Comparison of ENCODE assay signal across 22 cellular contexts in genomic region chr9:113646946-113647914, GRCh38.
DNase-seq lines count a peak whose midpoint lies in the region; ATAC-seq and TF ChIP-seq lines count a peak whose summit lies in the region.
"Had no signal": no experiment of that assay in that cellular context is flagged by ENCODE, and none has a peak within 500 bp of the region (broad histone marks: within the 10 kb centered on the region; RNA-seq: fewer than 3 reads in every experiment).

No MANE protein-coding gene starts in this region.

- H3K9me3 ChIP-seq in hepatocyte (ENCODE audit: low read depth), result no peaks in the 10 kb centered on the region
- H3K9me3 ChIP-seq: breast epithelium, thyroid gland had no signal

- H3K4me3 ChIP-seq in AG10803 (ENCODE audit: low read length) (no peak overlapping the region), hepatocyte (no peak overlapping the region)
- H3K4me3 ChIP-seq: breast epithelium, coronary artery, thyroid gland had no signal

- DNase-seq in AG10803 (ENCODE audit: low read depth), result peak; percentile 37
- peak; percentile 52 for DNase-seq in NCI-H2029 (lab: John Stamatoyannopoulos, UW)
- DNase-seq in hepatocyte (ENCODE audit: low spot score), result no peak
- peak; percentile 27 for DNase-seq in sciatic nerve (ENCODE audit: low spot score)
- no peak for DNase-seq in putamen (ENCODE audit: low spot score)
- DNase-seq: ACHN; activated CD4-positive, alpha-beta T cell treated with anti-CD3 and anti-CD28 coated beads for 4 hours; amygdala; C1 segment of cervical spinal cord; COR-L47; NCI-H1092 treated with DMSO at 0.1 percent for 48 hours; NCI-H187 treated with DMSO at 0.1 percent for 48 hours; NCI-H2227 treated with DMSO at 0.1 percent for 48 hours; NCI-H526 treated with DMSO at 0.1 percent for 48 hours; nephron progenitor cell; SHP77; stimulated activated naive CD8-positive, alpha-beta T cell treated with anti-CD3 and anti-CD28 coated beads, Interleukin-15, amount 100 ng/mL, for 72 hours; thyroid gland had no signal

- TF ChIP-seq CTCF in AG10803 (conservative IDR thresholded peaks at IDR 0.05; ENCODE audit: low read length), result no peak
- no peak for TF ChIP-seq CTCF in hepatocyte (IDR thresholded peaks at IDR 0.05; ENCODE audit: poor library complexity)

- H3K4me2 ChIP-seq in hepatocyte, result no peak overlapping the region

- no peaks in the 10 kb centered on the region for H4K20me1 ChIP-seq in hepatocyte (ENCODE audit: insufficient read depth, poor library complexity, severe bottlenecking)

- peak overlapping the region; percentile 64 for H3K27ac ChIP-seq in hepatocyte
- H3K27ac ChIP-seq: coronary artery, thyroid gland had no signal

- no peaks in the 10 kb centered on the region for H3K36me3 ChIP-seq in hepatocyte (replicated peaks; ENCODE audit: insufficient read depth, low read depth)
- H3K36me3 ChIP-seq: breast epithelium, thyroid gland had no signal

- peak; percentile 18 for ATAC-seq in sciatic nerve
- ATAC-seq in HG03520 (IDR thresholded peaks at IDR 0.05; ENCODE audit: unreplicated experiment), result no peak
- ATAC-seq in GM18498 (IDR thresholded peaks at IDR 0.05; ENCODE audit: unreplicated experiment), result no peak
- ATAC-seq: stimulated activated naive CD8-positive, alpha-beta T cell treated with anti-CD3 and anti-CD28 coated beads, Interleukin-15, amount 100 ng/mL, for 72 hours had no signal

- no peaks in the 10 kb centered on the region for H3K79me2 ChIP-seq in hepatocyte

- H3K27me3 ChIP-seq in hepatocyte, result no peaks in the 10 kb centered on the region
- H3K27me3 ChIP-seq: breast epithelium, thyroid gland had no signal

- no peak overlapping the region for H2AFZ ChIP-seq in hepatocyte

- H3K9me2 ChIP-seq in hepatocyte (replicated peaks; ENCODE audit: insufficient read depth), result no peaks in the 10 kb centered on the region

- WGBS in hepatocyte (ENCODE audit: low lambda C conversion rate, missing lambda C conversion rate), result 93% methylated on average over 10 of the region's 10 CpGs

- intact Hi-C loops in sciatic nerve (cut with DNase I), result no loop called here

- H3K4me1 ChIP-seq in hepatocyte (ENCODE audit: insufficient read depth), result no peaks in the 10 kb centered on the region
- H3K4me1 ChIP-seq: breast epithelium had no signal

Comparison
In these comparisons a context has a peak if more than half of its experiments do, and no peak if none do; other contexts are left out.
1. DNase-seq: peak in AG10803 (single experiment), NCI-H2029 (single experiment) and sciatic nerve (single experiment); none in hepatocyte (single experiment) and putamen (single experiment).